In genomic region chr10:4780782-4781181, GRCh38 we compare ENCODE assay signal across 14 cellular contexts. TPM values are rescaled to one million over a fixed set of nuclear protein-coding genes. Genes with fewer than 3 reads are reported as not detected.
DNase-seq lines count a peak whose midpoint lies in the region; ATAC-seq, FAIRE-seq and TF ChIP-seq lines count a peak whose summit lies in the region.
"Had no signal": no experiment of that assay in that cellular context is flagged by ENCODE, and none has a peak within 500 bp of the region (broad histone marks: within the 10 kb centered on the region; RNA-seq: fewer than 3 reads in every experiment).

No MANE protein-coding gene starts in this region.

- peak; percentile 6 for FAIRE-seq in H54 (lab: Jason Lieb, UNC)
- FAIRE-seq: GM18507 had no signal

- H3K4me3 ChIP-seq in cardiac fibroblast (replicated peaks in 1 of 2; ENCODE audit: low read depth in 2 of 2, low read length in 2 of 2) = peak overlapping the region in 1 of 2 donors; percentile 22
- H3K4me3 ChIP-seq: esophagus squamous epithelium had no signal

- no peak for ATAC-seq in HG02623 (IDR thresholded peaks at IDR 0.05; ENCODE audit: unreplicated experiment)
- ATAC-seq: CD8-positive, alpha-beta T cell had no signal

- DNase-seq in H54 (ENCODE audit: insufficient read length, low spot score) (no peak), NCI-H748 (lab: John Stamatoyannopoulos, UW; ENCODE audit: unreplicated experiment) (peak; percentile 21), cardiac fibroblast (ENCODE audit: low read depth in 2 of 2) (peak; percentile 82 to 87), pulmonary artery endothelial cell (ENCODE audit: low read depth, low spot score) (peak; percentile 91), DMS114 treated with DMSO at 0.1 percent for 48 hours (lab: John Stamatoyannopoulos, UW; ENCODE audit: unreplicated experiment) (no peak), NCI-H1930 (lab: John Stamatoyannopoulos, UW) (no peak)
- DNase-seq: activated CD4-positive, CD25-positive, alpha-beta regulatory T cell; activated naive CD8-positive, alpha-beta T cell treated with anti-CD3 and anti-CD28 coated beads for 36 hours; CD8-positive, alpha-beta T cell; esophagus squamous epithelium; Karpas-422; NCI-H2029 treated with DMSO at 0.1 percent for 48 hours had no signal

- no peak for TF ChIP-seq POLR2A in H54 (IDR thresholded peaks at IDR 0.05; ENCODE audit: low read depth, low read length)

- TF ChIP-seq CTCF in cardiac fibroblast (IDR thresholded peaks at IDR 0.05; ENCODE audit: low read depth, low read length) = no peak

RNA-seq across cellular contexts. Expression of gene AKR1E2, which starts 45.2 kb away (rescaled TPM):
- total RNA-seq in pulmonary artery endothelial cell = 3.4 and 21.5 TPM in 2 replicates

Comparison
In these comparisons a context has a peak if more than half of its experiments do, and no peak if none do; other contexts are left out.
1. DNase-seq: peak in NCI-H748 (single experiment), cardiac fibroblast (2 of 2) and pulmonary artery endothelial cell (single experiment); none in H54 (single experiment), DMS114 treated with DMSO at 0.1 percent for 48 hours (single experiment) and NCI-H1930 (0 of 2).